Comparison of ENCODE assay signal across 6 cellular contexts in genomic region chr9:82327641-82328040, GRCh38.
"Had no signal": no experiment of that assay in that cellular context is flagged by ENCODE, and none has a peak within 500 bp of the region (broad histone marks: within the 10 kb centered on the region; RNA-seq: fewer than 3 reads in every experiment).

No MANE protein-coding gene starts in this region.

- H3K4me3 Mint-ChIP-seq: GM23338, H9 had no signal

- ATAC-seq: GM23338, HepG2 had no signal

- H3K27ac Mint-ChIP-seq: GM23338, IgD-negative memory B cell had no signal

- DNase-seq: H9, HCEC 1CT had no signal

- H2AFZ ChIP-seq: GM23338 had no signal

- H3K4me2 ChIP-seq: GM23338 had no signal

- H3K27ac ChIP-seq: HL-60 had no signal

- H3K4me3 ChIP-seq: GM23338 had no signal
